In genomic region chr6:138778331-138778730, GRCh38 we compare ENCODE assay signal across 39 cellular contexts. TPM values are rescaled to one million over a fixed set of nuclear protein-coding genes. Genes with fewer than 3 reads are reported as not detected.
"Had no signal": no experiment of that assay in that cellular context is flagged by ENCODE, and none has a peak within 500 bp of the region (broad histone marks: within the 10 kb centered on the region; RNA-seq: fewer than 3 reads in every experiment).

No MANE protein-coding gene starts in this region.

- ATAC-seq: activated CD4-positive, CD25-positive, alpha-beta regulatory T cell treated with anti-CD3 and anti-CD28 coated beads, Interleukin-2, amount 50 U/mL, for 24 hours; activated CD8-positive, alpha-beta memory T cell treated with anti-CD3 and anti-CD28 coated beads, Interleukin-2, amount 10 ng/mL, durations not matched to agents 7 days and 5 days; activated CD8-positive, alpha-beta T cell treated with anti-CD3 and anti-CD28 coated beads, Interleukin-2, amount 10 ng/mL, durations not matched to agents 7 days and 5 days; activated T-helper 17 cell treated with anti-CD3 and anti-CD28 coated beads, Interleukin-2, amount 50 U/mL, for 72 hours; esophagus mucosa; gastroesophageal sphincter; heart right ventricle; T-cell had no signal

- DNase-seq: activated B cell treated with CpG ODN at 0.5 μM for 24 hours; activated CD4-positive, alpha-beta T cell treated with anti-CD3 and anti-CD28 coated beads for 48 hours; activated CD4-positive, alpha-beta T cell treated with anti-CD3 and anti-CD28 coated beads, Interleukin-2, amount 50 U/mL, for 1 hour; activated CD4-positive, alpha-beta T cell treated with anti-CD3 and anti-CD28 coated beads, Interleukin-2, amount 50 U/mL, for 48 hours; activated CD8-positive, alpha-beta memory T cell treated with anti-CD3 and anti-CD28 coated beads, Interleukin-2, amount 10 ng/mL, durations not matched to agents 7 days and 5 days; activated CD8-positive, alpha-beta memory T cell treated with anti-CD3 and anti-CD28 coated beads, Interleukin-2, amount 50 U/mL, for 4 hours; activated CD8-positive, alpha-beta T cell treated with anti-CD3 and anti-CD28 coated beads, Interleukin-2, amount 10 ng/mL, durations not matched to agents 7 days and 5 days; activated effector memory CD4-positive, alpha-beta T cell treated with Interleukin-2 at 50 U/mL for 16 hours; activated gamma-delta T cell treated with Interleukin-2 at 50 U/mL for 16 hours; activated naive CD4-positive, alpha-beta T cell treated with anti-CD3 and anti-CD28 coated beads, Interleukin-2, amount 50 U/mL, for 16 hours; activated naive CD4-positive, alpha-beta T cell treated with Interleukin-2 at 50 U/mL for 16 hours; activated T-cell treated with anti-CD3 and anti-CD28 coated beads, Interleukin-2, amount 50 U/mL, for 1 hour; amniotic stem cell; anterior cingulate cortex; brain microvascular endothelial cell; dorsolateral prefrontal cortex; effector memory CD4-positive, alpha-beta T cell; endodermal cell; foreskin melanocyte; heart right ventricle; SW 1271; T-cell; T1000; WERI-Rb-1 had no signal

- H3K9me3 Mint-ChIP-seq: activated B cell treated with CpG ODN at 0.5 μM for 24 hours; activated T-helper 17 cell treated with anti-CD3 and anti-CD28 coated beads, Interleukin-2, amount 50 U/mL, for 72 hours; central memory CD8-positive, alpha-beta T cell; dendritic cell treated with granulocyte-macrophage colony-stimulating factor and Interleukin-4, amounts not matched to agents 40 ng/mL and 50 ng/mL, for 4 days; endodermal cell; T-cell; T-helper 1 cell treated with Interleukin-12 subunit alpha and Interleukin-12 subunit beta and Interleukin-4 antibody, amounts not matched to agents 30 μg/mL and 1 μg/mL, for 36 hours; T-helper 2 cell treated with Interferon-gamma antibody and Interleukin-4, amounts not matched to agents 5 μg/mL and 100 μg/mL, for 36 hours had no signal

- H3K27me3 Mint-ChIP-seq: activated B cell treated with CpG ODN at 0.5 μM for 24 hours; activated CD8-positive, alpha-beta memory T cell treated with anti-CD3 and anti-CD28 coated beads, Interleukin-2, amount 10 ng/mL, durations not matched to agents 7 days and 5 days; activated naive CD8-positive, alpha-beta T cell; activated T-helper 17 cell treated with anti-CD3 and anti-CD28 coated beads, Interleukin-2, amount 50 U/mL, for 72 hours; central memory CD8-positive, alpha-beta T cell; dendritic cell treated with granulocyte-macrophage colony-stimulating factor and Interleukin-4, amounts not matched to agents 40 ng/mL and 50 ng/mL, for 4 days; T-cell had no signal

- H3K36me3 ChIP-seq: brain microvascular endothelial cell had no signal

- H3K27ac Mint-ChIP-seq: activated B cell treated with CpG ODN at 0.5 μM for 24 hours; activated CD8-positive, alpha-beta memory T cell treated with anti-CD3 and anti-CD28 coated beads, Interleukin-2, amount 10 ng/mL, durations not matched to agents 7 days and 5 days; activated CD8-positive, alpha-beta T cell treated with anti-CD3 and anti-CD28 coated beads, Interleukin-2, amount 10 ng/mL, durations not matched to agents 7 days and 5 days; activated T-helper 17 cell treated with anti-CD3 and anti-CD28 coated beads, Interleukin-2, amount 50 U/mL, for 72 hours; dendritic cell treated with granulocyte-macrophage colony-stimulating factor and Interleukin-4, amounts not matched to agents 40 ng/mL and 50 ng/mL, for 4 days; endodermal cell; T-cell; T-helper 1 cell treated with Interleukin-12 subunit alpha and Interleukin-12 subunit beta and Interleukin-4 antibody, amounts not matched to agents 30 μg/mL and 1 μg/mL, for 36 hours; T-helper 2 cell treated with Interferon-gamma antibody and Interleukin-4, amounts not matched to agents 5 μg/mL and 100 μg/mL, for 36 hours had no signal

- H3K4me3 Mint-ChIP-seq: activated B cell treated with CpG ODN at 0.5 μM for 24 hours; activated CD8-positive, alpha-beta memory T cell treated with anti-CD3 and anti-CD28 coated beads, Interleukin-2, amount 10 ng/mL, durations not matched to agents 7 days and 5 days; activated CD8-positive, alpha-beta T cell treated with anti-CD3 and anti-CD28 coated beads, Interleukin-2, amount 10 ng/mL, durations not matched to agents 7 days and 5 days; activated naive CD8-positive, alpha-beta T cell; activated T-helper 17 cell treated with anti-CD3 and anti-CD28 coated beads, Interleukin-2, amount 50 U/mL, for 72 hours; central memory CD8-positive, alpha-beta T cell; dendritic cell treated with granulocyte-macrophage colony-stimulating factor and Interleukin-4, amounts not matched to agents 40 ng/mL and 50 ng/mL, for 4 days; endodermal cell; T-cell; T-helper 1 cell treated with Interleukin-12 subunit alpha and Interleukin-12 subunit beta and Interleukin-4 antibody, amounts not matched to agents 30 μg/mL and 1 μg/mL, for 36 hours; T-helper 2 cell treated with Interferon-gamma antibody and Interleukin-4, amounts not matched to agents 5 μg/mL and 100 μg/mL, for 36 hours had no signal

- H3K9me3 ChIP-seq: gastroesophageal sphincter, heart right ventricle had no signal

- H3K27ac ChIP-seq: brain microvascular endothelial cell, coronary artery, dorsolateral prefrontal cortex, gastroesophageal sphincter, heart right ventricle, WERI-Rb-1 had no signal

- H3K27me3 ChIP-seq: brain microvascular endothelial cell, dorsolateral prefrontal cortex, gastroesophageal sphincter, heart right ventricle had no signal

- H3K4me3 ChIP-seq: coronary artery, dorsolateral prefrontal cortex, gastroesophageal sphincter, heart right ventricle had no signal

RNA-seq across cellular contexts. Expression of gene ECT2L, which starts 17.6 kb away (rescaled TPM):
- total RNA-seq: activated B cell treated with CpG ODN at 0.5 μM for 24 hours; activated CD8-positive, alpha-beta memory T cell treated with anti-CD3 and anti-CD28 coated beads for 36 hours; activated CD8-positive, alpha-beta memory T cell treated with anti-CD3 and anti-CD28 coated beads, Interleukin-2, amount 10 ng/mL, durations not matched to agents 7 days and 5 days; activated CD8-positive, alpha-beta T cell treated with anti-CD3 and anti-CD28 coated beads, Interleukin-2, amount 10 ng/mL, durations not matched to agents 7 days and 5 days; astrocyte; bronchial epithelial cell; endodermal cell; epithelial cell of proximal tubule; esophagus mucosa; fibroblast of villous mesenchyme had no signal
